Comparison of ENCODE assay signal across 24 cellular contexts in the genomic region with DNA sequence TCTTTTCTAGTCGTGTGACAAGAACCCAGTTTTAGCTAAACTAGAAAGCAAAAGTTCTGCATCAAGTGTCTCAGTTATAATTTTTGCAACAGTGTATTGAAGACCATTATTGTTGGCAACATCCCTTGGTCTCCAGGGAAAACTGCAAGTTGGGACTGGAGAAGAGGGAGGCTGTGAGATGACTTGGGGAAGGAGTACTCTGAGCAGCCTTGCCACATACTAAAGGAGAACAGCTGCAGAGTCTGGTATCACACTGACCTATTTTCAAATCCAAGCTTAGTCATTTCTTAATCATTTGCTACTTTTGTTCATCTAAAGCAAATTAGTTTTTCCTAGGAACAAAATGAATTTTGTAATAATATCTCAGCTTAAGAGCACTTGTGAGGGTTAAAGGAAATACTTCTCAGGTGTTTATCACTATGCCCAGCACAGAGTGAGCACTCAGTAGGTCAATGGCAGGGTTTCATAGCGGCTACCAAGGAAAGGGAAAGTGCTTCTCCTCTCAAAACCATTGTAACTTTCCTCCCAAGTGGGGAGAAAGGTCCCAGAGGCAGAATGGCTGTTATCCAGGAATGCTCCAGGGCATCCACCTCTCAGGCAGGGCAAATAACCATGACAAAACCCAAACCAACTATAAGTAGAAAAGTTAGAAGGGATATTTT.
DNase-seq lines count a peak whose midpoint lies in the region; ATAC-seq and TF ChIP-seq lines count a peak whose summit lies in the region.
"Had no signal": no experiment of that assay in that cellular context is flagged by ENCODE, and none has a peak within 500 bp of the region (broad histone marks: within the 10 kb centered on the region; RNA-seq: fewer than 3 reads in every experiment).

No MANE protein-coding gene starts in this region.

- H3K36me3 ChIP-seq in mammary epithelial cell (ENCODE audit: insufficient read depth, low read length): no peaks in the 10 kb centered on the region
- H3K36me3 ChIP-seq in adipocyte (ENCODE audit: control insufficient read depth, insufficient read depth, low read length, severe bottlenecking): no peaks in the 10 kb centered on the region
- H3K36me3 ChIP-seq in upper lobe of left lung: no peaks in the 10 kb centered on the region
- H3K36me3 ChIP-seq: neutrophil, tibial nerve had no signal

- peaks cover 6% of the 10 kb centered on the region for H3K4me1 Mint-ChIP-seq in MCF 10A (ENCODE audit: insufficient read depth, unreplicated experiment)
- no peaks in the 10 kb centered on the region for H3K4me1 Mint-ChIP-seq in activated T-cell treated with anti-CD3 and anti-CD28 coated beads, Interleukin-2, amount 50 U/mL, for 72 hours (ENCODE audit: low read depth)
- H3K4me1 Mint-ChIP-seq: activated B cell treated with CpG ODN at 0.5 μM for 24 hours; activated CD4-positive, alpha-beta memory T cell treated with anti-CD3 and anti-CD28 coated beads, Interleukin-2, amount 10 ng/mL, durations not matched to agents 7 days and 5 days; immature natural killer cell; stimulated activated naive CD8-positive, alpha-beta T cell treated with anti-CD3 and anti-CD28 coated beads, Interleukin-15, amount 100 ng/mL, for 72 hours had no signal

- H3K27ac ChIP-seq in mammary epithelial cell (ENCODE audit: insufficient read depth, low read depth, low read length) (peak overlapping the region; percentile 39), upper lobe of left lung (peak overlapping the region in 1 of 4 donors; percentile 20)
- H3K27ac ChIP-seq: hepatocyte, neutrophil, tibial nerve had no signal

- POLR2A ChIA-PET in MCF 10A (lab: Yijun Ruan, JAX): interaction anchor here (0.6 to 1.5 kb wide), 4 partner anchors 10 to 625 kb away, joined by 3 to 6 read pairs (median 4); no protein-coding TSS in a partner anchor

- no TSS peak for BruUV-seq in mammary epithelial cell (replicated peaks; lab: Mats Ljungman, UMichigan)
- no TSS peak for BruUV-seq in MCF 10A (replicated peaks; lab: Mats Ljungman, UMichigan)

- dilution Hi-C loops in mammary epithelial cell (cut with HindIII; ENCODE audit: low sequenced_read_pairs): no loop called here

- no peaks in the 10 kb centered on the region for H3K27me3 ChIP-seq in mammary epithelial cell (ENCODE audit: insufficient read depth, low read length)
- no peaks in the 10 kb centered on the region for H3K27me3 ChIP-seq in adipocyte (replicated peaks; ENCODE audit: control insufficient read depth, insufficient read depth, low read length)
- no peaks in the 10 kb centered on the region for H3K27me3 ChIP-seq in upper lobe of left lung
- H3K27me3 ChIP-seq: hepatocyte, neutrophil, tibial nerve had no signal

- peaks cover 13% of the 10 kb centered on the region for H3K4me1 ChIP-seq in mammary epithelial cell (ENCODE audit: insufficient read depth, low read length)
- peaks cover 11% of the 10 kb centered on the region for H3K4me1 ChIP-seq in adipocyte (ENCODE audit: control insufficient read depth, insufficient read depth, low read length)
- peaks cover 0 to 14% (median 2%) of the 10 kb centered on the region in 4 donors for H3K4me1 ChIP-seq in upper lobe of left lung
- H3K4me1 ChIP-seq: Caco-2, tibial nerve had no signal

- H3K4me3 ChIP-seq in mammary epithelial cell (replicated peaks in 1 of 3; ENCODE audit: insufficient read depth in 1 of 3, low read depth in 2 of 3, low read length in 3 of 3) (no peak overlapping the region), adipocyte (ENCODE audit: low read length) (no peak overlapping the region), upper lobe of left lung (no peak overlapping the region)
- H3K4me3 ChIP-seq: hepatocyte, tibial nerve had no signal

- H3K27ac Mint-ChIP-seq in MCF 10A (ENCODE audit: low read depth, unreplicated experiment): no peak overlapping the region
- no peak overlapping the region for H3K27ac Mint-ChIP-seq in activated T-cell treated with anti-CD3 and anti-CD28 coated beads, Interleukin-2, amount 50 U/mL, for 72 hours
- H3K27ac Mint-ChIP-seq: activated B cell treated with CpG ODN at 0.5 μM for 24 hours; activated CD4-positive, alpha-beta memory T cell treated with anti-CD3 and anti-CD28 coated beads, Interleukin-2, amount 10 ng/mL, durations not matched to agents 7 days and 5 days; immature natural killer cell; stimulated activated naive CD8-positive, alpha-beta T cell treated with anti-CD3 and anti-CD28 coated beads, Interleukin-15, amount 100 ng/mL, for 72 hours; T-helper 2 cell treated with Interferon-gamma antibody and Interleukin-4, amounts not matched to agents 5 μg/mL and 100 μg/mL, for 36 hours had no signal

- H3K4me2 ChIP-seq in mammary epithelial cell (ENCODE audit: insufficient read depth, low read depth, low read length): peak overlapping the region; percentile 29
- H3K4me2 ChIP-seq: hepatocyte had no signal

- no peak for TF ChIP-seq POLR2A in upper lobe of left lung (IDR thresholded peaks at IDR 0.05)

- H3K4me3 Mint-ChIP-seq in MCF 10A (ENCODE audit: unreplicated experiment): no peak overlapping the region
- H3K4me3 Mint-ChIP-seq in activated T-cell treated with anti-CD3 and anti-CD28 coated beads, Interleukin-2, amount 50 U/mL, for 72 hours: no peak overlapping the region
- H3K4me3 Mint-ChIP-seq: activated B cell treated with CpG ODN at 0.5 μM for 24 hours; activated CD4-positive, alpha-beta memory T cell treated with anti-CD3 and anti-CD28 coated beads, Interleukin-2, amount 10 ng/mL, durations not matched to agents 7 days and 5 days; immature natural killer cell; stimulated activated naive CD8-positive, alpha-beta T cell treated with anti-CD3 and anti-CD28 coated beads, Interleukin-15, amount 100 ng/mL, for 72 hours; T-helper 2 cell treated with Interferon-gamma antibody and Interleukin-4, amounts not matched to agents 5 μg/mL and 100 μg/mL, for 36 hours had no signal

- H4K20me1 ChIP-seq in mammary epithelial cell (ENCODE audit: insufficient read depth, low read length): no peaks in the 10 kb centered on the region

- no peaks in the 10 kb centered on the region for H3K27me3 Mint-ChIP-seq in MCF 10A (ENCODE audit: insufficient read depth, unreplicated experiment)
- no peaks in the 10 kb centered on the region for H3K27me3 Mint-ChIP-seq in activated T-cell treated with anti-CD3 and anti-CD28 coated beads, Interleukin-2, amount 50 U/mL, for 72 hours (ENCODE audit: low read depth)
- H3K27me3 Mint-ChIP-seq: activated B cell treated with CpG ODN at 0.5 μM for 24 hours; activated CD4-positive, alpha-beta memory T cell treated with anti-CD3 and anti-CD28 coated beads, Interleukin-2, amount 10 ng/mL, durations not matched to agents 7 days and 5 days; stimulated activated naive CD8-positive, alpha-beta T cell treated with anti-CD3 and anti-CD28 coated beads, Interleukin-15, amount 100 ng/mL, for 72 hours had no signal

- H3K9ac ChIP-seq in mammary epithelial cell (ENCODE audit: insufficient read depth, low read length) (no peak overlapping the region), adipocyte (ENCODE audit: low read length) (no peak overlapping the region)

- peak in 1 of 4 donors; percentile 7 for TF ChIP-seq EP300 in upper lobe of left lung (IDR thresholded peaks at IDR 0.05)

- in situ Hi-C loops in mammary epithelial cell (cut with MboI; ENCODE audit: low sequenced_read_pairs in 2 of 2): no loop called here

- CTCF ChIA-PET in mammary epithelial cell (lab: Charles Lee; ENCODE audit: low non-redundant PET) (interaction anchor here (0.5 kb wide), 1 partner anchor 29 kb away, joined by 4 read pairs; no protein-coding TSS in a partner anchor), MCF 10A (lab: Yijun Ruan, JAX) (no interaction called here)

- H3K9me3 ChIP-seq in mammary epithelial cell (replicated peaks; ENCODE audit: insufficient read depth, low read length): no peaks in the 10 kb centered on the region
- H3K9me3 ChIP-seq in adipocyte (ENCODE audit: control insufficient read depth, low read length): peaks cover 12% of the 10 kb centered on the region
- peaks cover 0 to 5% (median 2%) of the 10 kb centered on the region in 4 donors for H3K9me3 ChIP-seq in upper lobe of left lung
- H3K9me3 ChIP-seq: neutrophil had no signal

- H3K36me3 Mint-ChIP-seq in MCF 10A (ENCODE audit: insufficient read depth, unreplicated experiment): no peaks in the 10 kb centered on the region
- no peaks in the 10 kb centered on the region for H3K36me3 Mint-ChIP-seq in activated T-cell treated with anti-CD3 and anti-CD28 coated beads, Interleukin-2, amount 50 U/mL, for 72 hours (ENCODE audit: insufficient read depth in 2 of 2)
- H3K36me3 Mint-ChIP-seq: immature natural killer cell had no signal

- DNase-seq in mammary epithelial cell: peak; percentile 84
- DNase-seq in MCF 10A (ENCODE audit: unreplicated experiment): no peak
- peak; percentile 4 for DNase-seq in adipocyte (ENCODE audit: low read depth)
- DNase-seq in left ventricle myocardium superior: no peak
- peak in 1 of 2 donors; percentile 65 for DNase-seq in upper lobe of left lung
- no peak for DNase-seq in activated T-cell treated with anti-CD3 and anti-CD28 coated beads, Interleukin-2, amount 50 U/mL, for 72 hours
- DNase-seq: activated B cell treated with CpG ODN at 0.5 μM for 24 hours; activated CD4-positive, alpha-beta memory T cell treated with anti-CD3 and anti-CD28 coated beads, Interleukin-2, amount 10 ng/mL, durations not matched to agents 7 days and 5 days; activated effector memory CD4-positive, alpha-beta T cell treated with anti-CD3 and anti-CD28 coated beads, Interleukin-2, amount 50 U/mL, for 16 hours; Caco-2; cortex of kidney; H7; immature natural killer cell; MM.1S; NCI-H1436 treated with DMSO at 0.1 percent for 48 hours; NCI-H69; RPMI8226; stimulated activated naive CD8-positive, alpha-beta T cell treated with anti-CD3 and anti-CD28 coated beads, Interleukin-15, amount 100 ng/mL, for 72 hours had no signal

- whole genome bisulfite sequencing in mammary epithelial cell (ENCODE audit: low coverage, missing lambda C conversion rate): 34% methylated on average over 2 of the region's 2 CpGs
- WGBS in upper lobe of left lung, 2 donors: 45 to 53% methylated on average over 2 of the region's 2 CpGs

- intact Hi-C loops in mammary epithelial cell (cut with micrococcal nuclease): no loop called here
- intact Hi-C loops in MCF 10A (cut with micrococcal nuclease): no loop called here
- intact Hi-C loops in left ventricle myocardium superior (cut with micrococcal nuclease): no loop called here

- ATAC-seq in left ventricle myocardium superior (peak; percentile 83), upper lobe of left lung (ENCODE audit: low FRiP score in 2 of 2) (peak; percentile 59 to 87), GM19452 (IDR thresholded peaks at IDR 0.05; ENCODE audit: unreplicated experiment) (no peak), HG03469 (IDR thresholded peaks at IDR 0.05; ENCODE audit: unreplicated experiment) (no peak)
- ATAC-seq in activated T-cell treated with anti-CD3 and anti-CD28 coated beads, Interleukin-2, amount 50 U/mL, for 72 hours (replicated peaks in 1 of 2): no peak
- ATAC-seq: stimulated activated naive CD8-positive, alpha-beta T cell treated with anti-CD3 and anti-CD28 coated beads, Interleukin-15, amount 100 ng/mL, for 72 hours had no signal

- no peaks in the 10 kb centered on the region for H3K79me2 ChIP-seq in mammary epithelial cell (ENCODE audit: insufficient read depth, low read length)
- H3K79me2 ChIP-seq: hepatocyte had no signal

- no peaks in the 10 kb centered on the region for H3K9me3 Mint-ChIP-seq in MCF 10A (ENCODE audit: unreplicated experiment)
- H3K9me3 Mint-ChIP-seq in activated T-cell treated with anti-CD3 and anti-CD28 coated beads, Interleukin-2, amount 50 U/mL, for 72 hours: peaks cover 5 to 6% of the 10 kb centered on the region in 2 donors
- H3K9me3 Mint-ChIP-seq: activated B cell treated with CpG ODN at 0.5 μM for 24 hours; T-helper 2 cell treated with Interferon-gamma antibody and Interleukin-4, amounts not matched to agents 5 μg/mL and 100 μg/mL, for 36 hours had no signal

- TF ChIP-seq CTCF in mammary epithelial cell (conservative IDR thresholded peaks at IDR 0.05 in 1 of 2, IDR thresholded peaks at IDR 0.05 in 1 of 2; ENCODE audit: extremely low read depth in 1 of 2, insufficient read depth in 1 of 2, low read depth in 1 of 2, low read length in 2 of 2) (no peak), MCF 10A (IDR thresholded peaks at IDR 0.05; ENCODE audit: unreplicated experiment) (no peak), upper lobe of left lung (IDR thresholded peaks at IDR 0.05) (no peak)

- H2AFZ ChIP-seq in mammary epithelial cell (ENCODE audit: low read depth, low read length): peak overlapping the region; percentile 10
- H2AFZ ChIP-seq: hepatocyte had no signal

Comparison
In these comparisons a context has a peak if more than half of its experiments do, and no peak if none do; other contexts are left out.
1. DNase-seq: peak in mammary epithelial cell (single experiment) and adipocyte (single experiment); none in MCF 10A (single experiment), left ventricle myocardium superior (single experiment) and activated T-cell treated with anti-CD3 and anti-CD28 coated beads, Interleukin-2, amount 50 U/mL, for 72 hours (0 of 2).
2. ATAC-seq: peak in left ventricle myocardium superior (single experiment) and upper lobe of left lung (2 of 2); none in GM19452 (single experiment), activated T-cell treated with anti-CD3 and anti-CD28 coated beads, Interleukin-2, amount 50 U/mL, for 72 hours (0 of 2) and HG03469 (single experiment).